8 cellular contexts compared by ENCODE assay signal in the genomic region with DNA sequence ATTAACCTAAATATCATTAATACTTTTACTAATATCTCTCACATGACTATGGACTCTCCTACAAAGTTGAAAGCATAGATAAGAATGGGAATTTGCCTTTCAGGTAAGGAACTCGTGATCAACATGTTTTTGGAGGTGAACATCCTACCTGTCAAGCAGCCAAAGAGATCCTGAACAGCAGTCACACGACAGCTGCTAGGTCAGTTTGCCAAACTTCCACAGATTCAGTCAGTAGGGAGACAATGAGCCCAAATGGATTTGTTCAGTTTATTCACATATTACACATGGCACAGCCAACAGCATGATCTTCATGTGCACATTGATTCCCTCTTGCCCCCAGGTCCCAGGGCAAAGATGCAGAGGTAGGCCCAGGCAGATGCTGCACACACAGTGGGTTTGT.
"Had no signal": no experiment of that assay in that cellular context is flagged by ENCODE, and none has a peak within 500 bp of the region (broad histone marks: within the 10 kb centered on the region; RNA-seq: fewer than 3 reads in every experiment).

No MANE protein-coding gene starts in this region.

- H3K4me3 ChIP-seq: GM23248 had no signal

- FAIRE-seq: H54 had no signal

- H3K9me3 Mint-ChIP-seq: H9, IgD-negative memory B cell had no signal

- H3K9ac ChIP-seq: GM23248 had no signal

- DNase-seq: GM23248, GOT3, H9, HCEC 1CT, KBM-7 had no signal

- H3K27ac ChIP-seq: GM23248, HL-60 had no signal

- H3K36me3 Mint-ChIP-seq: IgD-negative memory B cell had no signal

- H3K27ac Mint-ChIP-seq: H9, IgD-negative memory B cell had no signal

- H2AFZ ChIP-seq: GM23248 had no signal

- H3K4me3 Mint-ChIP-seq: H9, IgD-negative memory B cell had no signal

- H3K4me1 Mint-ChIP-seq: H9, IgD-negative memory B cell had no signal
